Comparison of ENCODE assay signal across 9 cellular contexts in genomic region chr1:6859415-6860343, GRCh38.
A peak's percentile ranks its signal among the peaks of the same experiment; 100 is the strongest.
DNase-seq lines count a peak whose midpoint lies in the region; ATAC-seq and TF ChIP-seq lines count a peak whose summit lies in the region.
"Had no signal": no experiment of that assay in that cellular context is flagged by ENCODE, and none has a peak within 500 bp of the region (broad histone marks: within the 10 kb centered on the region; RNA-seq: fewer than 3 reads in every experiment).

No MANE protein-coding gene starts in this region.

- H3K9me2 ChIP-seq in GM23338 (ENCODE audit: insufficient read depth), result no peaks in the 10 kb centered on the region

- H3K36me3 Mint-ChIP-seq in GM23338 (ENCODE audit: low read depth), result peaks cover 10% of the 10 kb centered on the region

- no peak overlapping the region for H3K4me2 ChIP-seq in GM23338

- no peaks in the 10 kb centered on the region for H3F3A ChIP-seq in GM23338 (replicated peaks; ENCODE audit: low read depth)

- no peak overlapping the region for H3K4me3 ChIP-seq in GM23338
- H3K4me3 ChIP-seq in SJCRH30, result no peak overlapping the region
- H3K4me3 ChIP-seq in retinal pigment epithelial cell (ENCODE audit: low read length), result no peak overlapping the region

- H3K9me3 ChIP-seq in SJCRH30 (replicated peaks), result no peaks in the 10 kb centered on the region

- no peak for DNase-seq in GM23338 (ENCODE audit: low spot score)
- DNase-seq in SJCRH30, result peak; percentile 53 to 66
- DNase-seq in fibroblast of the conjunctiva (ENCODE audit: low read depth), result peak; percentile 93
- DNase-seq in retinal pigment epithelial cell (ENCODE audit: low read depth), result peak; percentile 91
- no peak for DNase-seq in DMS79 treated with DMSO at 0.1 percent for 48 hours (lab: John Stamatoyannopoulos, UW)
- DNase-seq: T-helper 2 cell had no signal

- TF ChIP-seq CTCF in GM23338 (conservative IDR thresholded peaks at IDR 0.05; ENCODE audit: low read depth in 2 of 2) (no peak), retinal pigment epithelial cell (conservative IDR thresholded peaks at IDR 0.05; ENCODE audit: low read depth, low read length) (no peak)

- ATAC-seq in GM23338 (no peak), GM21381 (IDR thresholded peaks at IDR 0.05; ENCODE audit: unreplicated experiment) (no peak), GM18502 (IDR thresholded peaks at IDR 0.05; ENCODE audit: poor library complexity, unreplicated experiment) (no peak), HG02588 (IDR thresholded peaks at IDR 0.05; ENCODE audit: unreplicated experiment) (no peak)

- H3K36me3 ChIP-seq in GM23338 (ENCODE audit: insufficient read depth), result no peaks in the 10 kb centered on the region
- H3K36me3 ChIP-seq in SJCRH30, result peaks cover 7% of the 10 kb centered on the region; the same call in 1 of the 2 replicates

- no peaks in the 10 kb centered on the region; the same call in 1 of the 2 replicates for H4K20me1 ChIP-seq in GM23338 (replicated peaks; ENCODE audit: insufficient read depth)

- no peaks in the 10 kb centered on the region for H3K27me3 ChIP-seq in GM23338 (ENCODE audit: insufficient read depth)
- no peaks in the 10 kb centered on the region for H3K27me3 ChIP-seq in SJCRH30

- peaks cover 35% of the 10 kb centered on the region for H3K79me2 ChIP-seq in GM23338 (replicated peaks; ENCODE audit: insufficient read depth)

- H3K27ac ChIP-seq in GM23338 (ENCODE audit: low read depth) (peak overlapping the region; percentile 23), SJCRH30 (peak overlapping the region; percentile 50)

- peak overlapping the region; percentile 80 for H3K27ac Mint-ChIP-seq in GM23338

- no peak overlapping the region for H2AFZ ChIP-seq in GM23338

- H3K4me1 ChIP-seq in GM23338 (ENCODE audit: insufficient read depth) (peaks cover 9% of the 10 kb centered on the region; the same call in 1 of the 2 replicates), SJCRH30 (peaks cover 19% of the 10 kb centered on the region)

- H3K4me3 Mint-ChIP-seq in GM23338, result no peak overlapping the region

- H3K27me3 Mint-ChIP-seq in GM23338 (ENCODE audit: insufficient read depth, low read depth, poor library complexity), result no peaks in the 10 kb centered on the region

- H3K9me3 Mint-ChIP-seq in GM23338, result no peaks in the 10 kb centered on the region

- H3K4me1 Mint-ChIP-seq in GM23338, result peaks cover 21% of the 10 kb centered on the region

TF ChIP-seq in GM23338, 12 proteins besides CTCF, POLR2A, EP300 and RAD21:
- TF ChIP-seq NANOG (IDR thresholded peaks at IDR 0.05; ENCODE audit: borderline replicate concordance) (no peak), ZNF114 (CRISPR knock-in tag; IDR thresholded peaks at IDR 0.05) (no peak), EZH2 (IDR thresholded peaks at IDR 0.05; ENCODE audit: low read depth, unreplicated experiment) (no peak), CREB1 (CRISPR knock-in tag; IDR thresholded peaks at IDR 0.05; ENCODE audit: low read depth) (no peak), REST (IDR thresholded peaks at IDR 0.05; ENCODE audit: unreplicated experiment) (no peak), JUNB (IDR thresholded peaks at IDR 0.05; ENCODE audit: unreplicated experiment) (no peak), ZNF331 (CRISPR knock-in tag; IDR thresholded peaks at IDR 0.05; ENCODE audit: low read depth) (no peak), ZNF462 (CRISPR knock-in tag; IDR thresholded peaks at IDR 0.05) (no peak), EZH2phosphoT487 (IDR thresholded peaks at IDR 0.05; ENCODE audit: unreplicated experiment) (no peak), POLR2AphosphoS5 (IDR thresholded peaks at IDR 0.05; ENCODE audit: low read depth) (no peak)

Comparison
In these comparisons a context has a peak if more than half of its experiments do, and no peak if none do; other contexts are left out.
1. DNase-seq: peak in SJCRH30 (2 of 2), fibroblast of the conjunctiva (single experiment) and retinal pigment epithelial cell (single experiment); none in GM23338 (single experiment) and DMS79 treated with DMSO at 0.1 percent for 48 hours (single experiment).